ENCODE assay signal across 9 cellular contexts in genomic region chr6:89984926-89985743, GRCh38.
DNase-seq lines count a peak whose midpoint lies in the region; ATAC-seq lines count a peak whose summit lies in the region.
"Had no signal": no experiment of that assay in that cellular context is flagged by ENCODE, and none has a peak within 500 bp of the region (broad histone marks: within the 10 kb centered on the region; RNA-seq: fewer than 3 reads in every experiment).

No MANE protein-coding gene starts in this region.

- peaks cover 48 to 76% of the 10 kb centered on the region in 2 donors for H3K36me3 Mint-ChIP-seq in stimulated activated naive B cell treated with anti-CD40 and anti-IgM and Interleukin-4, amounts not matched to agents 10 μg/mL and 1 μg/mL and 100 μg/mL, for 72 hours
- peaks cover 23% of the 10 kb centered on the region for H3K36me3 Mint-ChIP-seq in T-helper 2 cell treated with Interferon-gamma antibody and Interleukin-4, amounts not matched to agents 5 μg/mL and 100 μg/mL, for 36 hours (ENCODE audit: low read depth)

- H3K27ac Mint-ChIP-seq in stimulated activated naive B cell treated with anti-CD40 and anti-IgM and Interleukin-4, amounts not matched to agents 10 μg/mL and 1 μg/mL and 100 μg/mL, for 72 hours, result peak overlapping the region; percentile 87
- no peak overlapping the region for H3K27ac Mint-ChIP-seq in T-helper 2 cell treated with Interferon-gamma antibody and Interleukin-4, amounts not matched to agents 5 μg/mL and 100 μg/mL, for 36 hours

- peak; percentile 36 to 53 for ATAC-seq in stimulated activated naive B cell treated with anti-CD40 and anti-IgM and Interleukin-4, amounts not matched to agents 10 μg/mL and 1 μg/mL and 100 μg/mL, for 72 hours (replicated peaks)
- no peak for ATAC-seq in GM21526 (IDR thresholded peaks at IDR 0.05; ENCODE audit: low FRiP score, unreplicated experiment)

- H3K9me3 Mint-ChIP-seq in stimulated activated naive B cell treated with anti-CD40 and anti-IgM and Interleukin-4, amounts not matched to agents 10 μg/mL and 1 μg/mL and 100 μg/mL, for 72 hours, result no peaks in the 10 kb centered on the region
- no peaks in the 10 kb centered on the region for H3K9me3 Mint-ChIP-seq in T-helper 2 cell treated with Interferon-gamma antibody and Interleukin-4, amounts not matched to agents 5 μg/mL and 100 μg/mL, for 36 hours

- peak overlapping the region; percentile 49 for H3K27ac ChIP-seq in angular gyrus (ENCODE audit: low read depth, low read length)
- H3K27ac ChIP-seq: 22Rv1 had no signal

- no peak overlapping the region for H3K4me3 Mint-ChIP-seq in stimulated activated naive B cell treated with anti-CD40 and anti-IgM and Interleukin-4, amounts not matched to agents 10 μg/mL and 1 μg/mL and 100 μg/mL, for 72 hours
- no peak overlapping the region for H3K4me3 Mint-ChIP-seq in T-helper 2 cell treated with Interferon-gamma antibody and Interleukin-4, amounts not matched to agents 5 μg/mL and 100 μg/mL, for 36 hours

- peak; percentile 22 for DNase-seq in DMS79 (lab: John Stamatoyannopoulos, UW)
- no peak for DNase-seq in DMS79 treated with DMSO at 0.1 percent for 48 hours (lab: John Stamatoyannopoulos, UW)
- peak; percentile 74 for DNase-seq in inferior parietal cortex (ENCODE audit: extremely low spot score)
- DNase-seq in stimulated activated naive B cell treated with anti-CD40 and anti-IgM and Interleukin-4, amounts not matched to agents 10 μg/mL and 1 μg/mL and 100 μg/mL, for 72 hours, result no peak
- DNase-seq in T-helper 2 cell treated with Interferon-gamma antibody and Interleukin-4, amounts not matched to agents 5 μg/mL and 100 μg/mL, for 36 hours (ENCODE audit: low spot score), result no peak
- DNase-seq in OCI-M2 (lab: John Stamatoyannopoulos, UW; ENCODE audit: unreplicated experiment), result no peak

- H3K4me1 Mint-ChIP-seq in stimulated activated naive B cell treated with anti-CD40 and anti-IgM and Interleukin-4, amounts not matched to agents 10 μg/mL and 1 μg/mL and 100 μg/mL, for 72 hours, result peaks cover 49 to 76% of the 10 kb centered on the region in 2 donors
- peaks cover 42% of the 10 kb centered on the region for H3K4me1 Mint-ChIP-seq in T-helper 2 cell treated with Interferon-gamma antibody and Interleukin-4, amounts not matched to agents 5 μg/mL and 100 μg/mL, for 36 hours (ENCODE audit: low read depth)

- H3K27me3 Mint-ChIP-seq in stimulated activated naive B cell treated with anti-CD40 and anti-IgM and Interleukin-4, amounts not matched to agents 10 μg/mL and 1 μg/mL and 100 μg/mL, for 72 hours, result no peaks in the 10 kb centered on the region
- H3K27me3 Mint-ChIP-seq in T-helper 2 cell treated with Interferon-gamma antibody and Interleukin-4, amounts not matched to agents 5 μg/mL and 100 μg/mL, for 36 hours (ENCODE audit: low read depth), result no peaks in the 10 kb centered on the region

Comparison
In these comparisons a context has a peak if more than half of its experiments do, and no peak if none do; other contexts are left out.
1. DNase-seq: peak in DMS79 (single experiment) and inferior parietal cortex (single experiment); none in DMS79 treated with DMSO at 0.1 percent for 48 hours (single experiment), stimulated activated naive B cell treated with anti-CD40 and anti-IgM and Interleukin-4, amounts not matched to agents 10 μg/mL and 1 μg/mL and 100 μg/mL, for 72 hours (single experiment), T-helper 2 cell treated with Interferon-gamma antibody and Interleukin-4, amounts not matched to agents 5 μg/mL and 100 μg/mL, for 36 hours (single experiment) and OCI-M2 (single experiment).